ENCODE assay signal across 19 cellular contexts in genomic region chr10:61830072-61830845, GRCh38.
DNase-seq lines count a peak whose midpoint lies in the region; ATAC-seq, FAIRE-seq and TF ChIP-seq lines count a peak whose summit lies in the region.
"Had no signal": no experiment of that assay in that cellular context is flagged by ENCODE, and none has a peak within 500 bp of the region (broad histone marks: within the 10 kb centered on the region; RNA-seq: fewer than 3 reads in every experiment).

No MANE protein-coding gene starts in this region.

- H4K8ac ChIP-seq in IMR-90 (ENCODE audit: low read depth in 2 of 2, low read length in 2 of 2), result no peak overlapping the region
- no peak overlapping the region for H4K8ac ChIP-seq in neuronal stem cell (ENCODE audit: low read depth, low read length)

- TF ChIP-seq POLR2A in IMR-90 (IDR thresholded peaks at IDR 0.05; ENCODE audit: low read depth, low read length), result no peak
- no peak for TF ChIP-seq POLR2A in K562 (conservative IDR thresholded peaks at IDR 0.05)

- no peak for DNase-seq in IMR-90
- peak in 2 of 4 experiments; percentile 24 to 59 for DNase-seq in K562 (ENCODE audit: extremely low read depth in 1 of 4, low spot score in 3 of 4)
- peak; percentile 44 for DNase-seq in fibroblast of the aortic adventitia (ENCODE audit: low read depth)
- no peak for DNase-seq in lower lobe of right lung
- DNase-seq in activated CD4-positive, alpha-beta T cell treated with anti-CD3 and anti-CD28 coated beads, Interleukin-2, amount 10 ng/mL, durations not matched to agents 7 days and 5 days, result no peak
- DNase-seq in neuronal stem cell (ENCODE audit: low spot score), result no peak
- no peak for DNase-seq in activated CD4-positive, CD25-positive, alpha-beta regulatory T cell treated with anti-CD3 and anti-CD28 coated beads, Interleukin-2, amount 50 U/mL, for 72 hours
- DNase-seq in AG08395 (ENCODE audit: low spot score), result no peak
- DNase-seq: ACHN; Calu3; CD4-positive, alpha-beta T cell; DMS53; H7; NCI-H146; NCI-H2081; NCI-H774; PC-3 had no signal

- intact Hi-C loops in IMR-90 (cut with micrococcal nuclease), result no loop called here
- intact Hi-C loops in K562 (cut with micrococcal nuclease), result loop anchor here (5.0 to 10.0 kb wide), 4 partner anchors 48 to 1005 kb away; no protein-coding TSS in a partner anchor
- intact Hi-C loops in lower lobe of right lung (cut with DNase I), result no loop called here

- H3K18ac ChIP-seq in IMR-90 (ENCODE audit: low read depth, low read length) (no peak overlapping the region; the same call in 1 of the 2 replicates), neuronal stem cell (ENCODE audit: low read length) (no peak overlapping the region)

- no peak overlapping the region for H4K5ac ChIP-seq in IMR-90 (ENCODE audit: low read depth, low read length)

- 0 out of 2 replicates have a peak overlapping the region, but pooled peaks have one; percentile 1 for H3K4ac ChIP-seq in IMR-90 (ENCODE audit: low read depth, low read length)
- H3K4ac ChIP-seq in neuronal stem cell (ENCODE audit: low read length), result no peak overlapping the region

- H4K20me1 ChIP-seq in IMR-90 (ENCODE audit: insufficient read depth, low read length) (no peaks in the 10 kb centered on the region), K562 (replicated peaks; ENCODE audit: control insufficient read depth, insufficient read depth, low read length) (no peaks in the 10 kb centered on the region)

- H3K56ac ChIP-seq in IMR-90 (ENCODE audit: extremely low read depth, insufficient read depth, low read length), result no peak overlapping the region

- no peaks in the 10 kb centered on the region for H3K27me3 Mint-ChIP-seq in activated CD4-positive, alpha-beta T cell treated with anti-CD3 and anti-CD28 coated beads, Interleukin-2, amount 10 ng/mL, durations not matched to agents 7 days and 5 days
- H3K27me3 Mint-ChIP-seq: B cell; CD4-positive, alpha-beta T cell had no signal

- no peak overlapping the region for H3K14ac ChIP-seq in IMR-90 (replicated peaks; ENCODE audit: low read depth, low read length)
- no peak overlapping the region for H3K14ac ChIP-seq in neuronal stem cell (ENCODE audit: low read length)

- no peak for TF ChIP-seq CTCF in IMR-90 (conservative IDR thresholded peaks at IDR 0.05; ENCODE audit: low read depth, low read length)
- no peak for TF ChIP-seq CTCF in K562 (IDR thresholded peaks at IDR 0.05 in 2 of 3, conservative IDR thresholded peaks at IDR 0.05 in 1 of 3; ENCODE audit: insufficient read depth in 2 of 3, low read depth in 1 of 3, low read length in 3 of 3)
- TF ChIP-seq CTCF in fibroblast of the aortic adventitia (IDR thresholded peaks at IDR 0.05; ENCODE audit: insufficient read depth, low read length), result no peak
- no peak for TF ChIP-seq CTCF in lower lobe of right lung (IDR thresholded peaks at IDR 0.05)

- H2AFZ ChIP-seq in IMR-90 (replicated peaks; ENCODE audit: low read length, poor library complexity), result peak overlapping the region; percentile 40
- H2AFZ ChIP-seq in K562 (ENCODE audit: low read depth, low read length), result peak overlapping the region; percentile 92
- H2AFZ ChIP-seq in neuronal stem cell (ENCODE audit: low read length), result no peak overlapping the region

- H3K9me3 ChIP-seq in IMR-90 (ENCODE audit: control insufficient read depth, insufficient read depth, low read length) (no peaks in the 10 kb centered on the region), K562 (replicated peaks; ENCODE audit: control insufficient read depth, insufficient read depth, low read depth, low read length) (peaks cover 7% of the 10 kb centered on the region), lower lobe of right lung (no peaks in the 10 kb centered on the region), neuronal stem cell (replicated peaks in 1 of 2; ENCODE audit: control insufficient read depth in 2 of 2, insufficient read depth in 1 of 2, low read depth in 1 of 2, low read length in 2 of 2) (no peaks in the 10 kb centered on the region)

- 93% methylated on average over 2 of the region's 7 CpGs; no CpG with 5 or more reads in 1 of the 2 experiments for WGBS in IMR-90 (ENCODE audit: extremely low coverage in 2 of 2, insufficient read length in 1 of 2), 2 experiments
- WGBS in K562 (ENCODE audit: insufficient coverage, low coverage, missing lambda C conversion rate), result 27% methylated on average over 7 of the region's 7 CpGs
- no CpG with 5 or more reads among the region's 7 CpGs for WGBS in neuronal stem cell (ENCODE audit: extremely low coverage in 2 of 2, insufficient read length in 2 of 2, insufficient replicate concordance in 1 of 2), 2 donors

- dilution Hi-C loops in IMR-90 (cut with HindIII; ENCODE audit: low sequenced_read_pairs, unreplicated experiment), result no loop called here

- ATAC-seq in IMR-90 (ENCODE audit: low read depth) (no peak), K562 (peak; percentile 70), lower lobe of right lung (no peak)
- ATAC-seq: PC-3 had no signal

- H3K27ac ChIP-seq in IMR-90 (ENCODE audit: insufficient read depth, low read length) (no peak overlapping the region), K562 (ENCODE audit: extremely low read depth, low read depth, low read length) (peak overlapping the region; percentile 81), lower lobe of right lung (peak overlapping the region; percentile 28), neuronal stem cell (replicated peaks; ENCODE audit: low read length) (no peak overlapping the region)

- no peaks in the 10 kb centered on the region for H3K9me3 Mint-ChIP-seq in activated CD4-positive, alpha-beta T cell treated with anti-CD3 and anti-CD28 coated beads, Interleukin-2, amount 10 ng/mL, durations not matched to agents 7 days and 5 days
- H3K9me3 Mint-ChIP-seq: CD4-positive, alpha-beta T cell had no signal

- no peak overlapping the region for H3K9ac ChIP-seq in IMR-90 (ENCODE audit: low read depth, low read length)
- peak overlapping the region; percentile 64; a peak in 3 of 4 replicates for H3K9ac ChIP-seq in K562 (ENCODE audit: insufficient read depth in 1 of 2, low read depth in 2 of 2, low read length in 2 of 2)
- H3K9ac ChIP-seq in neuronal stem cell (ENCODE audit: low read depth, low read length, poor library complexity), result no peak overlapping the region

- H2BK15ac ChIP-seq in IMR-90 (ENCODE audit: low read depth, low read length) (peak overlapping the region; percentile 44; the same call in 1 of the 3 replicates), neuronal stem cell (ENCODE audit: low read length) (no peak overlapping the region)

- 0 out of 2 replicates have a peak, but pooled peaks cover 6% of the 10 kb centered on the region for H3K9me1 ChIP-seq in IMR-90 (ENCODE audit: insufficient read depth, low read length)
- no peaks in the 10 kb centered on the region for H3K9me1 ChIP-seq in K562 (ENCODE audit: control insufficient read depth, insufficient read depth, low read length)

- H2BK120ac ChIP-seq in IMR-90 (ENCODE audit: low read depth, low read length) (peak overlapping the region; percentile 14; the same call in 1 of the 2 replicates), neuronal stem cell (ENCODE audit: low read depth, low read length) (no peak overlapping the region)

- H3K79me1 ChIP-seq in IMR-90 (ENCODE audit: low read depth in 1 of 2, low read length in 2 of 2) (0 out of 4 replicates have a peak, but pooled peaks cover 0 to 2% of the 10 kb centered on the region in 2 experiments), neuronal stem cell (ENCODE audit: low read depth, low read length) (no peaks in the 10 kb centered on the region)

- BruUV-seq in IMR-90 (replicated peaks; lab: Mats Ljungman, UMichigan), result no TSS peak
- BruUV-seq in K562 (replicated peaks; lab: Mats Ljungman, UMichigan), result TSS peak; percentile 74

- no peak overlapping the region for H2BK5ac ChIP-seq in IMR-90 (ENCODE audit: low read depth, low read length, poor library complexity, severe bottlenecking)
- H2BK5ac ChIP-seq in neuronal stem cell (ENCODE audit: low read length), result no peak overlapping the region

- TF ChIP-seq RAD21 in IMR-90 (IDR thresholded peaks at IDR 0.05; ENCODE audit: low read length) (no peak), K562 (CRISPR knock-in tag; conservative IDR thresholded peaks at IDR 0.05 in 1 of 2, IDR thresholded peaks at IDR 0.05 in 1 of 2) (no peak)

- H3K4me3 ChIP-seq in IMR-90 (ENCODE audit: insufficient read depth, low read depth, low read length) (no peak overlapping the region), K562 (no peak overlapping the region), fibroblast of the aortic adventitia (ENCODE audit: low read depth, low read length) (no peak overlapping the region), lower lobe of right lung (no peak overlapping the region), neuronal stem cell (ENCODE audit: low read length in 2 of 2) (no peak overlapping the region)

- peaks cover 4% of the 10 kb centered on the region for H3K4me1 ChIP-seq in IMR-90 (ENCODE audit: control insufficient read depth, insufficient read depth, low read length)
- peaks cover 12 to 32% of the 10 kb centered on the region in 2 experiments; a peak in 4 of 5 replicates for H3K4me1 ChIP-seq in K562 (replicated peaks in 1 of 2; ENCODE audit: control insufficient read depth in 2 of 2, insufficient read depth in 2 of 2, low read length in 2 of 2)
- H3K4me1 ChIP-seq in lower lobe of right lung, result peaks cover 18% of the 10 kb centered on the region
- H3K4me1 ChIP-seq in neuronal stem cell (ENCODE audit: control insufficient read depth in 2 of 2, insufficient read depth in 1 of 2, low read depth in 1 of 2, low read length in 2 of 2), result no peaks in the 10 kb centered on the region

- POLR2A ChIA-PET in IMR-90 (lab: Charles Lee; ENCODE audit: unreplicated experiment), result no interaction called here
- POLR2A ChIA-PET in K562 (lab: Yijun Ruan, JAX), result interaction anchor here (0.6 to 1.8 kb wide), 7 partner anchors 8 to 391 kb away, joined by 3 to 7 read pairs (median 4); no protein-coding TSS in a partner anchor
- POLR2A ChIA-PET in activated CD4-positive, alpha-beta T cell treated with anti-CD3 and anti-CD28 coated beads, Interleukin-2, amount 10 ng/mL, durations not matched to agents 7 days and 5 days (lab: Charles Lee), result no interaction called here

- H3K4me2 ChIP-seq in IMR-90 (ENCODE audit: low read depth, low read length), result no peak overlapping the region
- peak overlapping the region; percentile 74 for H3K4me2 ChIP-seq in K562 (ENCODE audit: insufficient read depth, low read length)
- no peak overlapping the region for H3K4me2 ChIP-seq in neuronal stem cell (ENCODE audit: insufficient read depth, low read length, poor library complexity, severe bottlenecking)

- H3K36me3 ChIP-seq in IMR-90 (ENCODE audit: control insufficient read depth, insufficient read depth, low read length) (no peaks in the 10 kb centered on the region), K562 (ENCODE audit: control insufficient read depth, insufficient read depth, low read length) (no peaks in the 10 kb centered on the region; the same call in 2 of the 3 replicates), lower lobe of right lung (no peaks in the 10 kb centered on the region), neuronal stem cell (replicated peaks in 1 of 2; ENCODE audit: control insufficient read depth in 2 of 2, insufficient read depth in 2 of 2, low read length in 2 of 2) (no peaks in the 10 kb centered on the region)

- no peak overlapping the region for H3K27ac Mint-ChIP-seq in activated CD4-positive, alpha-beta T cell treated with anti-CD3 and anti-CD28 coated beads, Interleukin-2, amount 10 ng/mL, durations not matched to agents 7 days and 5 days
- H3K27ac Mint-ChIP-seq: B cell; CD4-positive, alpha-beta T cell had no signal

- H2BK20ac ChIP-seq in IMR-90 (ENCODE audit: low read depth, low read length), result peak overlapping the region; percentile 60; the same call in 1 of the 2 replicates

- H2BK12ac ChIP-seq in neuronal stem cell (ENCODE audit: low read length), result no peak overlapping the region

- H2AK5ac ChIP-seq in IMR-90 (ENCODE audit: low read depth, low read length), result 0 out of 2 replicates have a peak overlapping the region, but pooled peaks have one; percentile 60
- H2AK5ac ChIP-seq in neuronal stem cell (ENCODE audit: low read depth, low read length), result no peak overlapping the region

- H3K36me3 Mint-ChIP-seq in activated CD4-positive, alpha-beta T cell treated with anti-CD3 and anti-CD28 coated beads, Interleukin-2, amount 10 ng/mL, durations not matched to agents 7 days and 5 days (ENCODE audit: low read depth), result no peaks in the 10 kb centered on the region

- TF ChIP-seq EP300 in K562 (IDR thresholded peaks at IDR 0.05; ENCODE audit: low read length), result no peak

- peaks cover 3% of the 10 kb centered on the region for H3K4me1 Mint-ChIP-seq in activated CD4-positive, alpha-beta T cell treated with anti-CD3 and anti-CD28 coated beads, Interleukin-2, amount 10 ng/mL, durations not matched to agents 7 days and 5 days
- H3K4me1 Mint-ChIP-seq: B cell had no signal

- no peak overlapping the region for H3K23ac ChIP-seq in IMR-90 (ENCODE audit: low read depth, low read length)
- H3K23ac ChIP-seq in neuronal stem cell (ENCODE audit: low read depth, low read length, poor library complexity), result no peak overlapping the region

- H3K4me3 Mint-ChIP-seq in activated CD4-positive, alpha-beta T cell treated with anti-CD3 and anti-CD28 coated beads, Interleukin-2, amount 10 ng/mL, durations not matched to agents 7 days and 5 days, result no peak overlapping the region
- H3K4me3 Mint-ChIP-seq: B cell; CD4-positive, alpha-beta T cell had no signal

- H2AK9ac ChIP-seq in IMR-90 (replicated peaks; ENCODE audit: low read depth, low read length, poor library complexity), result no peak overlapping the region

- H4K91ac ChIP-seq in IMR-90 (ENCODE audit: insufficient read depth, low read depth, low read length), result 0 out of 2 replicates have a peak overlapping the region, but pooled peaks have one; percentile 6
- no peak overlapping the region for H4K91ac ChIP-seq in neuronal stem cell (ENCODE audit: low read depth, low read length, poor library complexity)

- no peaks in the 10 kb centered on the region for H3K27me3 ChIP-seq in IMR-90 (ENCODE audit: control insufficient read depth, insufficient read depth, low read length)
- no peaks in the 10 kb centered on the region for H3K27me3 ChIP-seq in K562 (ENCODE audit: control insufficient read depth in 2 of 2, insufficient read depth in 2 of 2, low read length in 2 of 2)
- H3K27me3 ChIP-seq in lower lobe of right lung (ENCODE audit: low read depth), result no peaks in the 10 kb centered on the region
- no peaks in the 10 kb centered on the region for H3K27me3 ChIP-seq in neuronal stem cell (ENCODE audit: control insufficient read depth in 3 of 3, insufficient read depth in 3 of 3, low read depth in 1 of 3, low read length in 3 of 3)

- H3K79me2 ChIP-seq in K562 (ENCODE audit: control insufficient read depth, insufficient read depth, low read length), result no peaks in the 10 kb centered on the region

- CTCF ChIA-PET in IMR-90 (lab: Yijun Ruan, JAX), result interaction anchor here (0.9 kb wide), 1 partner anchor 17 kb away, joined by 3 read pairs; no protein-coding TSS in a partner anchor
- CTCF ChIA-PET in K562 (lab: Yijun Ruan, JAX; ENCODE audit: low intra/inter-chr PET ratio), result no interaction called here
- CTCF ChIA-PET in activated CD4-positive, alpha-beta T cell treated with anti-CD3 and anti-CD28 coated beads, Interleukin-2, amount 10 ng/mL, durations not matched to agents 7 days and 5 days (lab: Charles Lee), result interaction anchor here (0.9 to 1.1 kb wide), 2 partner anchors 10 to 26 kb away, joined by 3 read pairs; no protein-coding TSS in a partner anchor

- in situ Hi-C loops in IMR-90 (cut with MboI; ENCODE audit: low sequenced_read_pairs) (no loop called here), K562 (cut with MboI) (loop anchor here (5.0 kb wide), 1 partner anchor 78 kb away; no protein-coding TSS in a partner anchor)

- peak; percentile 46 for FAIRE-seq in K562 (lab: Jason Lieb, UNC)
- FAIRE-seq: HTR-8/SVneo had no signal

Comparison
In these comparisons a context has a peak if more than half of its experiments do, and no peak if none do; other contexts are left out.
1. H3K27ac ChIP-seq: peak in K562 (single experiment) and lower lobe of right lung (single experiment); none in IMR-90 (single experiment) and neuronal stem cell (single experiment).
2. H3K9ac ChIP-seq: peak in K562 (2 of 2); none in IMR-90 (single experiment) and neuronal stem cell (single experiment).